ENCODE assay signal across 8 cellular contexts in the genomic region with DNA sequence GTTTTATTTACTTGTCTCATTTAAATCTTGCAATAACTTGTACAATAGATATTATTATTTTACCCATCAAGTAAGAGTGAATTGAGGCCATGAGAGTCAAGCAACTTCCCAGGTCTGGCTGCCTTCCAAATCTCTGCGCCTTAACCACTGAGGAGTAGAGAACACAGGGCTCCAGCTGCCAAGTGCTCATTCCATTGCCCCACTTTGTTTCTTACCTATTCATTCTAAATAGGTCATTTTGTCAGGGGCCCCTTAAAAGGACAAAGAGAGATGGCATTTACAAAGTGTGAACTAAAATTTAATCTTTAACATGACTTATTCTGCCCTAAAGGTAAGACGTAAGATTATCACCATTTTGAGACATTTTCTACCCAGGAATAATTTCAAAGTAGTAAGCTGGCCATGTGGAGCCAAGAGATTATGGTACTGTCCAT. TPM values are rescaled to one million over a fixed set of nuclear protein-coding genes. Genes with fewer than 3 reads are reported as not detected.
DNase-seq lines count a peak whose midpoint lies in the region; ATAC-seq, FAIRE-seq and TF ChIP-seq lines count a peak whose summit lies in the region.

No MANE protein-coding gene starts in this region.

- H3K4me3 Mint-ChIP-seq in WTC11, result peak overlapping the region; percentile 100
- peak overlapping the region; percentile 97 to 100 (median 98) for H3K4me3 Mint-ChIP-seq in naive B cell

- in situ Hi-C loops in KBM-7 (cut with MboI; ENCODE audit: low pct_unique_long_range_greater_than_20kb, low sequenced_read_pairs), result no loop called here

- POLR2A ChIA-PET in WTC11 (lab: Charles Lee), result no interaction called here

- H3K4me1 Mint-ChIP-seq in WTC11 (peaks cover 12% of the 10 kb centered on the region), naive B cell (peaks cover 22 to 48% (median 29%) of the 10 kb centered on the region in 3 donors)

- H3K27ac ChIP-seq in esophagus squamous epithelium, result peak overlapping the region in 3 of 4 donors; percentile 11 to 100 (median 99)

- no peak for TF ChIP-seq CTCF in WTC11 (IDR thresholded peaks at IDR 0.05)
- TF ChIP-seq CTCF in esophagus squamous epithelium (IDR thresholded peaks at IDR 0.05), result no peak

- peaks cover 0 to 35% (median 18%) of the 10 kb centered on the region in 3 donors for H3K36me3 ChIP-seq in esophagus squamous epithelium

- H3K27me3 ChIP-seq in esophagus squamous epithelium, result no peaks in the 10 kb centered on the region

- H3K9me3 Mint-ChIP-seq in WTC11 (no peaks in the 10 kb centered on the region), naive B cell (no peaks in the 10 kb centered on the region)

- intact Hi-C loops in esophagus squamous epithelium (cut with DNase I), result no loop called here

- H3K4me1 ChIP-seq in esophagus squamous epithelium, result peaks cover 17 to 67% (median 23%) of the 10 kb centered on the region in 3 donors

- peak; percentile 48 for DNase-seq in DMS79 (lab: John Stamatoyannopoulos, UW)
- peak; percentile 49 for DNase-seq in KBM-7
- DNase-seq in WTC11 (ENCODE audit: low spot score), result no peak
- no peak for DNase-seq in esophagus squamous epithelium (lab: John Stamatoyannopoulos, UW)
- DNase-seq in naive B cell, result no peak
- DNase-seq in cortex of kidney (lab: John Stamatoyannopoulos, UW), result no peak
- no peak for DNase-seq in GM12892 (ENCODE audit: insufficient read length)

- no peak for TF ChIP-seq POLR2A in esophagus squamous epithelium (IDR thresholded peaks at IDR 0.05)
- TF ChIP-seq POLR2A in GM12892 (IDR thresholded peaks at IDR 0.05; ENCODE audit: low read depth, low read length), result no peak

- H3K27ac Mint-ChIP-seq in WTC11 (no peak overlapping the region), naive B cell (peak overlapping the region in 5 of 6 donors; percentile 6 to 100 (median 74))

- no peak for FAIRE-seq in GM12892 (lab: Jason Lieb, UNC)

- H3K27me3 Mint-ChIP-seq in WTC11 (ENCODE audit: low read depth), result no peaks in the 10 kb centered on the region
- no peaks in the 10 kb centered on the region for H3K27me3 Mint-ChIP-seq in naive B cell

- ATAC-seq in WTC11, result no peak
- ATAC-seq in naive B cell (ENCODE audit: low read depth in 2 of 2), result no peak
- no peak for ATAC-seq in HG03175 (IDR thresholded peaks at IDR 0.05; ENCODE audit: unreplicated experiment)

- WGBS in esophagus squamous epithelium, 2 donors, result 0% methylated on average over 2 of the region's 2 CpGs

- CTCF ChIA-PET in WTC11 (lab: Charles Lee), result interaction anchor here (1.2 to 4.9 kb wide), 4 partner anchors 10 to 201 kb away, joined by 3 to 47 read pairs (median 13); no protein-coding TSS in a partner anchor

- H3K4me3 ChIP-seq in esophagus squamous epithelium, result peak overlapping the region; percentile 74 to 99 (median 88)

- peaks cover 54% of the 10 kb centered on the region for H3K36me3 Mint-ChIP-seq in WTC11
- peaks cover 0 to 20% of the 10 kb centered on the region in 2 donors for H3K36me3 Mint-ChIP-seq in naive B cell

- H3K9me3 ChIP-seq in esophagus squamous epithelium, result no peaks in the 10 kb centered on the region

TF ChIP-seq in WTC11, 78 proteins besides CTCF, POLR2A, EP300 and RAD21 (continues in another document):
- TF ChIP-seq, protein P1, sequence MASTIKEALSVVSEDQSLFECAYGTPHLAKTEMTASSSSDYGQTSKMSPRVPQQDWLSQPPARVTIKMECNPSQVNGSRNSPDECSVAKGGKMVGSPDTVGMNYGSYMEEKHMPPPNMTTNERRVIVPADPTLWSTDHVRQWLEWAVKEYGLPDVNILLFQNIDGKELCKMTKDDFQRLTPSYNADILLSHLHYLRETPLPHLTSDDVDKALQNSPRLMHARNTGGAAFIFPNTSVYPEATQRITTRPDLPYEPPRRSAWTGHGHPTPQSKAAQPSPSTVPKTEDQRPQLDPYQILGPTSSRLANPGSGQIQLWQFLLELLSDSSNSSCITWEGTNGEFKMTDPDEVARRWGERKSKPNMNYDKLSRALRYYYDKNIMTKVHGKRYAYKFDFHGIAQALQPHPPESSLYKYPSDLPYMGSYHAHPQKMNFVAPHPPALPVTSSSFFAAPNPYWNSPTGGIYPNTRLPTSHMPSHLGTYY (CRISPR knock-in tag; IDR thresholded peaks at IDR 0.05), result no peak
- TF ChIP-seq ETV6 (CRISPR knock-in tag; IDR thresholded peaks at IDR 0.05), result no peak
- TF ChIP-seq, protein P2, sequence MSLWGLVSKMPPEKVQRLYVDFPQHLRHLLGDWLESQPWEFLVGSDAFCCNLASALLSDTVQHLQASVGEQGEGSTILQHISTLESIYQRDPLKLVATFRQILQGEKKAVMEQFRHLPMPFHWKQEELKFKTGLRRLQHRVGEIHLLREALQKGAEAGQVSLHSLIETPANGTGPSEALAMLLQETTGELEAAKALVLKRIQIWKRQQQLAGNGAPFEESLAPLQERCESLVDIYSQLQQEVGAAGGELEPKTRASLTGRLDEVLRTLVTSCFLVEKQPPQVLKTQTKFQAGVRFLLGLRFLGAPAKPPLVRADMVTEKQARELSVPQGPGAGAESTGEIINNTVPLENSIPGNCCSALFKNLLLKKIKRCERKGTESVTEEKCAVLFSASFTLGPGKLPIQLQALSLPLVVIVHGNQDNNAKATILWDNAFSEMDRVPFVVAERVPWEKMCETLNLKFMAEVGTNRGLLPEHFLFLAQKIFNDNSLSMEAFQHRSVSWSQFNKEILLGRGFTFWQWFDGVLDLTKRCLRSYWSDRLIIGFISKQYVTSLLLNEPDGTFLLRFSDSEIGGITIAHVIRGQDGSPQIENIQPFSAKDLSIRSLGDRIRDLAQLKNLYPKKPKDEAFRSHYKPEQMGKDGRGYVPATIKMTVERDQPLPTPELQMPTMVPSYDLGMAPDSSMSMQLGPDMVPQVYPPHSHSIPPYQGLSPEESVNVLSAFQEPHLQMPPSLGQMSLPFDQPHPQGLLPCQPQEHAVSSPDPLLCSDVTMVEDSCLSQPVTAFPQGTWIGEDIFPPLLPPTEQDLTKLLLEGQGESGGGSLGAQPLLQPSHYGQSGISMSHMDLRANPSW (CRISPR knock-in tag; conservative IDR thresholded peaks at IDR 0.05; ENCODE audit: low read depth), result no peak
- TF ChIP-seq, protein P3, sequence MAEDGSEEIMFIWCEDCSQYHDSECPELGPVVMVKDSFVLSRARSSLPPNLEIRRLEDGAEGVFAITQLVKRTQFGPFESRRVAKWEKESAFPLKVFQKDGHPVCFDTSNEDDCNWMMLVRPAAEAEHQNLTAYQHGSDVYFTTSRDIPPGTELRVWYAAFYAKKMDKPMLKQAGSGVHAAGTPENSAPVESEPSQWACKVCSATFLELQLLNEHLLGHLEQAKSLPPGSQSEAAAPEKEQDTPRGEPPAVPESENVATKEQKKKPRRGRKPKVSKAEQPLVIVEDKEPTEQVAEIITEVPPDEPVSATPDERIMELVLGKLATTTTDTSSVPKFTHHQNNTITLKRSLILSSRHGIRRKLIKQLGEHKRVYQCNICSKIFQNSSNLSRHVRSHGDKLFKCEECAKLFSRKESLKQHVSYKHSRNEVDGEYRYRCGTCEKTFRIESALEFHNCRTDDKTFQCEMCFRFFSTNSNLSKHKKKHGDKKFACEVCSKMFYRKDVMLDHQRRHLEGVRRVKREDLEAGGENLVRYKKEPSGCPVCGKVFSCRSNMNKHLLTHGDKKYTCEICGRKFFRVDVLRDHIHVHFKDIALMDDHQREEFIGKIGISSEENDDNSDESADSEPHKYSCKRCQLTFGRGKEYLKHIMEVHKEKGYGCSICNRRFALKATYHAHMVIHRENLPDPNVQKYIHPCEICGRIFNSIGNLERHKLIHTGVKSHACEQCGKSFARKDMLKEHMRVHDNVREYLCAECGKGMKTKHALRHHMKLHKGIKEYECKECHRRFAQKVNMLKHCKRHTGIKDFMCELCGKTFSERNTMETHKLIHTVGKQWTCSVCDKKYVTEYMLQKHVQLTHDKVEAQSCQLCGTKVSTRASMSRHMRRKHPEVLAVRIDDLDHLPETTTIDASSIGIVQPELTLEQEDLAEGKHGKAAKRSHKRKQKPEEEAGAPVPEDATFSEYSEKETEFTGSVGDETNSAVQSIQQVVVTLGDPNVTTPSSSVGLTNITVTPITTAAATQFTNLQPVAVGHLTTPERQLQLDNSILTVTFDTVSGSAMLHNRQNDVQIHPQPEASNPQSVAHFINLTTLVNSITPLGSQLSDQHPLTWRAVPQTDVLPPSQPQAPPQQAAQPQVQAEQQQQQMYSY (CRISPR knock-in tag; IDR thresholded peaks at IDR 0.05), result no peak
- no peak for TF ChIP-seq SOX15 (CRISPR knock-in tag; IDR thresholded peaks at IDR 0.05)
- no peak for TF ChIP-seq ZBTB21 (CRISPR knock-in tag; IDR thresholded peaks at IDR 0.05; ENCODE audit: borderline replicate concordance)
- TF ChIP-seq NFATC4 (CRISPR knock-in tag; IDR thresholded peaks at IDR 0.05), result no peak
- no peak for TF ChIP-seq ZNF219 (CRISPR knock-in tag; IDR thresholded peaks at IDR 0.05; ENCODE audit: borderline replicate concordance)
- no peak for TF ChIP-seq HMGA2 (CRISPR knock-in tag; IDR thresholded peaks at IDR 0.05)
- TF ChIP-seq, protein P4, sequence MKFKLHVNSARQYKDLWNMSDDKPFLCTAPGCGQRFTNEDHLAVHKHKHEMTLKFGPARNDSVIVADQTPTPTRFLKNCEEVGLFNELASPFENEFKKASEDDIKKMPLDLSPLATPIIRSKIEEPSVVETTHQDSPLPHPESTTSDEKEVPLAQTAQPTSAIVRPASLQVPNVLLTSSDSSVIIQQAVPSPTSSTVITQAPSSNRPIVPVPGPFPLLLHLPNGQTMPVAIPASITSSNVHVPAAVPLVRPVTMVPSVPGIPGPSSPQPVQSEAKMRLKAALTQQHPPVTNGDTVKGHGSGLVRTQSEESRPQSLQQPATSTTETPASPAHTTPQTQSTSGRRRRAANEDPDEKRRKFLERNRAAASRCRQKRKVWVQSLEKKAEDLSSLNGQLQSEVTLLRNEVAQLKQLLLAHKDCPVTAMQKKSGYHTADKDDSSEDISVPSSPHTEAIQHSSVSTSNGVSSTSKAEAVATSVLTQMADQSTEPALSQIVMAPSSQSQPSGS (CRISPR knock-in tag; IDR thresholded peaks at IDR 0.05; ENCODE audit: borderline replicate concordance, low read depth), result no peak
- TF ChIP-seq ELF4 (CRISPR knock-in tag; IDR thresholded peaks at IDR 0.05; ENCODE audit: low read depth), result no peak
- no peak for TF ChIP-seq MYBL2 (CRISPR knock-in tag; IDR thresholded peaks at IDR 0.05)
- TF ChIP-seq, protein P5, sequence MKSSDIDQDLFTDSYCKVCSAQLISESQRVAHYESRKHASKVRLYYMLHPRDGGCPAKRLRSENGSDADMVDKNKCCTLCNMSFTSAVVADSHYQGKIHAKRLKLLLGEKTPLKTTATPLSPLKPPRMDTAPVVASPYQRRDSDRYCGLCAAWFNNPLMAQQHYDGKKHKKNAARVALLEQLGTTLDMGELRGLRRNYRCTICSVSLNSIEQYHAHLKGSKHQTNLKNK (CRISPR knock-in tag; IDR thresholded peaks at IDR 0.05), result no peak

RNA-seq across cellular contexts. Expression of a gene that starts 3.5 kb away (rescaled TPM):
- 43.7 to 47.7 TPM (median 44.6 TPM) in 3 replicates for total RNA-seq in WTC11 (2021)
- total RNA-seq in esophagus squamous epithelium, result 10 to 100 TPM; 29.5 to 42.3 (median 34.0) TPM
- 10 to 100 TPM; 18.5 to 39.0 (median 33.0) TPM for polyA plus RNA-seq in naive B cell (ENCODE audit: low read depth in 6 of 6)
- 19.6 TPM for polyA plus RNA-seq in GM12892 (2012; ENCODE audit: missing spikeins)

RNA-seq across cellular contexts. Expression of a gene that starts 48.4 kb away (rescaled TPM):
- 9.2 to 11.6 TPM (median 11.0 TPM) in 3 replicates for total RNA-seq in WTC11 (2021)
- total RNA-seq in esophagus squamous epithelium, result 10 to 100 TPM in 3 of 4 donors, 1 to 10 TPM in 1; 7.4 to 40.6 (median 18.3) TPM
- polyA plus RNA-seq in naive B cell (ENCODE audit: low read depth in 6 of 6), result under 1 TPM in 1 of 6 donors, not detected in 5; 0.09 TPM
- polyA plus RNA-seq in GM12892 (2012; ENCODE audit: missing spikeins), result 0.21 TPM

Comparison
In these comparisons a context has a peak if more than half of its experiments do, and no peak if none do; other contexts are left out.
1. DNase-seq: peak in DMS79 (single experiment) and KBM-7 (single experiment); none in WTC11 (single experiment), esophagus squamous epithelium (single experiment), naive B cell (single experiment), cortex of kidney (single experiment) and GM12892 (single experiment).